ENCODE assay signal across 1 cellular context in the genomic region with DNA sequence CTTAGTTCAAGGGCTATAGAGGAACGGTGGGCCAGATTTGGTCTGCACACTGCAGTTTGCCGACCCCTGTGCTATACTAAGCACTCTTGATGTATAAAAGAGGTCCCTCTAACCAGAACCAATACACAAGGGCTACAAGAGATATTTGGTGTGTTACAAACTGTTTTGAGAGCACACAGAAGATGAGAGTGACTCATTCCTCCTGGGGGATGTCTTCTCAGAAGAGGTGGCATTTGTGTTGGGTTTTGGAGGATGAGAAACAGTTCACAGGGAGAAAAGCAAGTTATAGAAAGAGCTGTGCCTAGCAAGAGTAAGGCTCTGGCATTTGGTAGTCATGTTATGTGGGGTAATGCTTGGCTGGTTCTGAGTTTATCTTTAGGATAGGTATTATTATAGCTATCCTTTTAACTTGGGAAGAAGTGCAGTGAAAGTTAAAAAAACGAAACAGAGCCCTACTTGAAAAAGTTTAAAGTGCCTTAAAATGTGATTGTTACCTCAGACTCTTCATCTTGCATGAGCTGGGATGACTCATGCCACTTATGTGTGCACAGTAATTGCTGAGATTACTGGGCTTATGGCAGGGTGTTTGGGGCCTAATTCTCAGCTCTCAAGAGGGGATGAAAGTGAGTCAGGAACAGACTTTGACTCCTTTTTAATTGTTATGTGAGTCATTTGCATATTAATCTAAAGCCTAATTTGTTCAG.
TF ChIP-seq lines count a peak whose summit lies in the region.

No MANE protein-coding gene starts in this region.

TF ChIP-seq in HepG2, 621 proteins besides CTCF, POLR2A, EP300 and RAD21 (continued from another document):
- TF ChIP-seq, protein P1, sequence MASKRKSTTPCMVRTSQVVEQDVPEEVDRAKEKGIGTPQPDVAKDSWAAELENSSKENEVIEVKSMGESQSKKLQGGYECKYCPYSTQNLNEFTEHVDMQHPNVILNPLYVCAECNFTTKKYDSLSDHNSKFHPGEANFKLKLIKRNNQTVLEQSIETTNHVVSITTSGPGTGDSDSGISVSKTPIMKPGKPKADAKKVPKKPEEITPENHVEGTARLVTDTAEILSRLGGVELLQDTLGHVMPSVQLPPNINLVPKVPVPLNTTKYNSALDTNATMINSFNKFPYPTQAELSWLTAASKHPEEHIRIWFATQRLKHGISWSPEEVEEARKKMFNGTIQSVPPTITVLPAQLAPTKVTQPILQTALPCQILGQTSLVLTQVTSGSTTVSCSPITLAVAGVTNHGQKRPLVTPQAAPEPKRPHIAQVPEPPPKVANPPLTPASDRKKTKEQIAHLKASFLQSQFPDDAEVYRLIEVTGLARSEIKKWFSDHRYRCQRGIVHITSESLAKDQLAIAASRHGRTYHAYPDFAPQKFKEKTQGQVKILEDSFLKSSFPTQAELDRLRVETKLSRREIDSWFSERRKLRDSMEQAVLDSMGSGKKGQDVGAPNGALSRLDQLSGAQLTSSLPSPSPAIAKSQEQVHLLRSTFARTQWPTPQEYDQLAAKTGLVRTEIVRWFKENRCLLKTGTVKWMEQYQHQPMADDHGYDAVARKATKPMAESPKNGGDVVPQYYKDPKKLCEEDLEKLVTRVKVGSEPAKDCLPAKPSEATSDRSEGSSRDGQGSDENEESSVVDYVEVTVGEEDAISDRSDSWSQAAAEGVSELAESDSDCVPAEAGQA (IDR thresholded peaks at IDR 0.05; ENCODE audit: low read depth), result no peak
- TF ChIP-seq, protein P1 (CRISPR knock-in tag; IDR thresholded peaks at IDR 0.05; ENCODE audit: borderline replicate concordance), result no peak
- TF ChIP-seq ZZZ3 (CRISPR knock-in tag; IDR thresholded peaks at IDR 0.05; ENCODE audit: borderline replicate concordance), result no peak
- TF ChIP-seq ZNF547 (CRISPR knock-in tag; IDR thresholded peaks at IDR 0.05), result no peak
- TF ChIP-seq TCF7 (IDR thresholded peaks at IDR 0.05; ENCODE audit: low read depth), result no peak
